ENCODE assay signal across 15 cellular contexts in genomic region chr16:81597079-81597658, GRCh38.
"Had no signal": no experiment of that assay in that cellular context is flagged by ENCODE, and none has a peak within 500 bp of the region (broad histone marks: within the 10 kb centered on the region; RNA-seq: fewer than 3 reads in every experiment).

No MANE protein-coding gene starts in this region.

- H3K4me1 ChIP-seq: psoas muscle had no signal

- H3K27me3 Mint-ChIP-seq: activated B cell treated with CpG ODN at 0.5 μM for 24 hours; natural killer cell treated with Interleukin-12 subunit alpha and Interleukin-12 subunit beta and Interleukin-15 and Interleukin-18, amount 100 ng/mL, for 72 hours had no signal

- ATAC-seq: natural killer cell treated with Interleukin-12 subunit alpha and Interleukin-12 subunit beta and Interleukin-15 and Interleukin-18, amount 100 ng/mL, for 72 hours; psoas muscle had no signal

- H3K36me3 ChIP-seq: brain microvascular endothelial cell, stomach, thoracic aorta had no signal

- H3K9me3 Mint-ChIP-seq: activated B cell treated with CpG ODN at 0.5 μM for 24 hours; activated naive CD4-positive, alpha-beta T cell treated with anti-CD3 and anti-CD28 coated beads, Interleukin-2, amount 50 U/mL, for 72 hours; endodermal cell; natural killer cell treated with Interleukin-12 subunit alpha and Interleukin-12 subunit beta and Interleukin-15 and Interleukin-18, amount 100 ng/mL, for 72 hours had no signal

- H3K27ac Mint-ChIP-seq: activated B cell treated with CpG ODN at 0.5 μM for 24 hours; natural killer cell treated with Interleukin-12 subunit alpha and Interleukin-12 subunit beta and Interleukin-15 and Interleukin-18, amount 100 ng/mL, for 72 hours had no signal

- DNase-seq: activated B cell treated with CpG ODN at 0.5 μM for 24 hours; activated CD4-positive, alpha-beta T cell treated with anti-CD3 and anti-CD28 coated beads, Interleukin-2, amount 50 U/mL, for 4 hours; activated effector memory CD4-positive, alpha-beta T cell treated with anti-CD3 and anti-CD28 coated beads, Interleukin-2, amount 50 U/mL, for 16 hours; activated T-cell treated with anti-CD3 and anti-CD28 coated beads, Interleukin-2, amount 50 U/mL, for 1 hour; brain microvascular endothelial cell; cerebellar nuclear complex; dermis blood vessel endothelial cell; endodermal cell; erythroblast; psoas muscle; stimulated activated CD4-positive, alpha-beta T cell treated with anti-CD3 and anti-CD28 coated beads, Interleukin-4, amount 100 ng/mL, for 24 hours; stomach had no signal

- H3K4me3 Mint-ChIP-seq: activated B cell treated with CpG ODN at 0.5 μM for 24 hours; endodermal cell; natural killer cell treated with Interleukin-12 subunit alpha and Interleukin-12 subunit beta and Interleukin-15 and Interleukin-18, amount 100 ng/mL, for 72 hours had no signal

- H3K4me3 ChIP-seq: psoas muscle, stomach, thoracic aorta had no signal

- H3K27me3 ChIP-seq: brain microvascular endothelial cell, stomach had no signal

- H3K36me3 Mint-ChIP-seq: activated naive CD4-positive, alpha-beta T cell treated with anti-CD3 and anti-CD28 coated beads, Interleukin-2, amount 50 U/mL, for 72 hours; natural killer cell treated with Interleukin-12 subunit alpha and Interleukin-12 subunit beta and Interleukin-15 and Interleukin-18, amount 100 ng/mL, for 72 hours had no signal

- H3K9me3 ChIP-seq: psoas muscle, stomach, thoracic aorta had no signal

- H3K27ac ChIP-seq: brain microvascular endothelial cell, psoas muscle, stomach, thoracic aorta had no signal
